Comparison of ENCODE assay signal across 25 cellular contexts in the genomic region with DNA sequence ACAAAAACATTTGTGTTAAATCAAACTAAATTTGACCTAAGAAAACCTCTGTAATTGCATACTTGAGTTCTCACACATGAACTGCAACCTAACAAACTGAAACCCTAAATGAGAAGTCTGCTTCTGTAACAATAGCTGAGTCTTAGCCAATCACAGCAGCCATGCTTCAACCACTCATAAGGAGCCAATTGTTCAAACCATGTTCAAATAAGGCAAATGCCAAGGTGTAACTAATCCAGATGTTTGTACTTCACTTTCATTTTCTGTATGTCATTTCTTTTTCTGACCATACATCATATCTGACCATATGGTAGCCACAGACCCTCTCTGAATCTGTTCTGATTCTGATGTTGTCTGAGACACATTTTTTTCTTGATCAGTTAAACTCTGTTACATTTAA. TPM values are rescaled to one million over a fixed set of nuclear protein-coding genes. Genes with fewer than 3 reads are reported as not detected.
DNase-seq lines count a peak whose midpoint lies in the region; ATAC-seq and TF ChIP-seq lines count a peak whose summit lies in the region.
"Had no signal": no experiment of that assay in that cellular context is flagged by ENCODE, and none has a peak within 500 bp of the region (broad histone marks: within the 10 kb centered on the region; RNA-seq: fewer than 3 reads in every experiment).

No MANE protein-coding gene starts in this region.

- H3K27me3 Mint-ChIP-seq in CD4-positive, alpha-beta T cell: no peaks in the 10 kb centered on the region
- H3K27me3 Mint-ChIP-seq: activated naive CD8-positive, alpha-beta T cell; activated T-cell treated with anti-CD3 and anti-CD28 coated beads, Interleukin-2, amount 50 U/mL, for 24 hours had no signal

- H3K27me3 ChIP-seq in CD4-positive, alpha-beta T cell (ENCODE audit: control insufficient read depth, insufficient read depth, low read length): no peaks in the 10 kb centered on the region
- H3K27me3 ChIP-seq: body of pancreas had no signal

- no peak for TF ChIP-seq CTCF in CD4-positive, alpha-beta T cell (IDR thresholded peaks at IDR 0.05)

- H3K4me1 Mint-ChIP-seq in CD4-positive, alpha-beta T cell (ENCODE audit: low read depth): peaks cover 60% of the 10 kb centered on the region
- H3K4me1 Mint-ChIP-seq: mesothelial cell of epicardium, nephron had no signal

- DNase-seq in CD4-positive, alpha-beta T cell: no peak
- DNase-seq in RPMI7951 (ENCODE audit: low read depth): peak; percentile 1
- DNase-seq in NCI-H2171 (lab: John Stamatoyannopoulos, UW): no peak
- no peak for DNase-seq in left ventricle myocardium superior
- DNase-seq in dedifferentiated amniotic fluid mesenchymal stem cell (ENCODE audit: extremely low spot score): no peak
- DNase-seq: activated CD4-positive, alpha-beta T cell treated with anti-CD3 and anti-CD28 coated beads, Interleukin-2, amount 50 U/mL, for 1 hour; body of pancreas; cortex of kidney; EL; left cardiac atrium; NCI-H1436; NCI-H226; stimulated activated CD4-positive, alpha-beta T cell treated with anti-CD3 and anti-CD28 coated beads, Interleukin-2, amount 100 ng/mL, for 48 hours; SW 1271 had no signal

- no peak for ATAC-seq in CD4-positive, alpha-beta T cell (ENCODE audit: poor library complexity)
- ATAC-seq in GM18520 (IDR thresholded peaks at IDR 0.05; ENCODE audit: unreplicated experiment) (peak; percentile 60), HG03045 (IDR thresholded peaks at IDR 0.05; ENCODE audit: unreplicated experiment) (peak; percentile 46), GM19395 (IDR thresholded peaks at IDR 0.05; ENCODE audit: unreplicated experiment) (no peak), left ventricle myocardium superior (no peak)
- ATAC-seq: body of pancreas, left cardiac atrium had no signal

- peaks cover 16% of the 10 kb centered on the region for H3K9me3 ChIP-seq in CD4-positive, alpha-beta T cell (ENCODE audit: control insufficient read depth, low read length)
- H3K9me3 ChIP-seq: body of pancreas had no signal

- H3K27ac Mint-ChIP-seq in CD4-positive, alpha-beta T cell: peak overlapping the region; percentile 31
- H3K27ac Mint-ChIP-seq: activated T-cell treated with anti-CD3 and anti-CD28 coated beads, Interleukin-2, amount 50 U/mL, for 24 hours; mesothelial cell of epicardium; nephron had no signal

- intact Hi-C loops in CD4-positive, alpha-beta T cell (cut with DNase I, micrococcal nuclease): no loop called here
- intact Hi-C loops in left ventricle myocardium superior (cut with micrococcal nuclease): no loop called here

- CTCF ChIA-PET in CD4-positive, alpha-beta T cell (lab: Charles Lee): no interaction called here

- H3K36me3 Mint-ChIP-seq in CD4-positive, alpha-beta T cell (ENCODE audit: low read depth): peaks cover 99% of the 10 kb centered on the region
- H3K36me3 Mint-ChIP-seq: mesothelial cell of epicardium had no signal

- POLR2A ChIA-PET in CD4-positive, alpha-beta T cell (lab: Charles Lee): interaction anchor here (1.0 kb wide), 1 partner anchor 29 kb away, joined by 4 read pairs; no protein-coding TSS in a partner anchor

- H3K9me3 Mint-ChIP-seq in CD4-positive, alpha-beta T cell: peaks cover 12% of the 10 kb centered on the region

- H3K27ac ChIP-seq in CD4-positive, alpha-beta T cell (ENCODE audit: low read depth, low read length): no peak overlapping the region
- H3K27ac ChIP-seq: body of pancreas, GM23248 had no signal

- H3K4me3 Mint-ChIP-seq in CD4-positive, alpha-beta T cell: no peak overlapping the region
- H3K4me3 Mint-ChIP-seq: activated naive CD8-positive, alpha-beta T cell; activated T-cell treated with anti-CD3 and anti-CD28 coated beads, Interleukin-2, amount 50 U/mL, for 24 hours; mesothelial cell of epicardium; nephron had no signal

RNA-seq across cellular contexts. Expression of gene ANTXRL, which starts 47.5 kb away (rescaled TPM):
- total RNA-seq in CD4-positive, alpha-beta T cell: not detected
- not detected in 2 replicates for total RNA-seq in RPMI7951 (2014; rRNA removed; shearing (Covaris generic))
- not detected for total RNA-seq in left ventricle myocardium superior
- total RNA-seq: body of pancreas, endothelial cell of umbilical vein, GM23248, left cardiac atrium, LHCN-M2, mesothelial cell of epicardium, posterior vena cava had no signal

Comparison
In these comparisons a context has a peak if more than half of its experiments do, and no peak if none do; other contexts are left out.
1. ATAC-seq: peak in GM18520 (single experiment) and HG03045 (single experiment); none in CD4-positive, alpha-beta T cell (single experiment), GM19395 (single experiment) and left ventricle myocardium superior (single experiment).